ENCODE assay signal across 8 cellular contexts in the genomic region with DNA sequence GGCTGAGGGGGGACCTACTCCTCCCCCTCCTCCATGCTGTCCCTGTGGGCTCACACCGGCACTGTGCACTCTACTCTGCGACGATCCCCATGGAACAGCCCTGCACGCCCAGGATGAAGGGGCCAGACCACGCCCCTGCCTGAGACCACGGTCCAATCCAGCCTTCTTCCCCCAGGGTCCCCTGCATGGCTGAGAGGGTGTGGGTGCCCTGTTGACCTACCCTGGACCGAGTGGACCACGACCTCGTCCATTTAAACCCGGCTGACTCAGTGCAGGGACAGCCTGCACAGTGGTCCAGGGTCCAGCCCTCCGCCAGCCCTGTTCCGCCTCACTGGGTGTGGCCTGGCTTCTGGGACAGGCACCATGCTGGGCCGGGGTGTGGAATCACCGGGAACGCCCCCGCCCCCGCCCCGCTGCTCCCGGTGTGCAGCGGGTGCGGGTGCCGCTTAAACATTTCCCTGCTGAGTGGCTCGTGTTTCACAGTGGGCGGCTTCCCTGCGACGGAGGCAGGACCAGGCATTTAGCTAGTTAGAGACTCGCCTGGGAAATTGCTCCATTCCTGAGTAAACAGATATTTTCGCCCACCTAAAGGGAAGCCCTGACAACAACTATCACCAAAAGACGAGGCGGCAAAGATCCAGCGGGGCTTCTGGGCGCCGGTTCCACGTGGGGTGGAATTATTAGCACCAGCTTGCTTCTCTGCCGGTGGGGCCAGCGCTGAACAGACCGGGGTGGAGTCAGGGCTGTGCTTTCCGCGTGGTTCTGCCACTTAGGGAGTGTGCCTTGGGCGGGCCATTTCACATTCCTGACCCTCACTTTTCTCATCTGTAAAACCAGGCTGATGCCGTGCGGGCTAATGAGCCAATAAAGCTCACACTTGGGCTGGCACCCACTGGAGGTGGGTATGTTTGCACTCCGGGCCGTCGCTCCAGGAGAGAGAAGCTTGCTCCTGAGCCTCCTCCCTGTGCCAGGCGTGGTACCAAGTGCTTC. TPM values are rescaled to one million over a fixed set of nuclear protein-coding genes. Genes with fewer than 3 reads are reported as not detected.
DNase-seq lines count a peak whose midpoint lies in the region; ATAC-seq, FAIRE-seq and TF ChIP-seq lines count a peak whose summit lies in the region.

No MANE protein-coding gene starts in this region.

- ATAC-seq in activated naive CD8-positive, alpha-beta T cell treated with anti-CD3 and anti-CD28 coated beads, Interleukin-2, amount 10 ng/mL, durations not matched to agents 7 days and 5 days (ENCODE audit: low read depth) = no peak
- peak; percentile 56 for ATAC-seq in aorta (ENCODE audit: low FRiP score)

- DNase-seq in BJ (ENCODE audit: low read depth) (no peak), HPDE6-E6E7 (ENCODE audit: extremely low spot score) (peak; percentile 34), kidney (peak; percentile 85), aorta (peak in 1 of 2 donors; percentile 56), globus pallidus (ENCODE audit: low spot score) (no peak), C1 segment of cervical spinal cord (lab: John Stamatoyannopoulos, UW) (no peak), RKO (ENCODE audit: low spot score) (no peak)
- no peak for DNase-seq in activated naive CD8-positive, alpha-beta T cell treated with anti-CD3 and anti-CD28 coated beads, Interleukin-2, amount 10 ng/mL, durations not matched to agents 7 days and 5 days

- intact Hi-C loops in kidney (cut with DNase I) = no loop called here
- intact Hi-C loops in aorta (cut with DNase I) = no loop called here

- peaks cover 49% of the 10 kb centered on the region for H3K27me3 Mint-ChIP-seq in activated naive CD8-positive, alpha-beta T cell treated with anti-CD3 and anti-CD28 coated beads, Interleukin-2, amount 10 ng/mL, durations not matched to agents 7 days and 5 days

- H3K4me3 ChIP-seq in BJ (ENCODE audit: low read depth, low read length) (peak overlapping the region; percentile 17), kidney (ENCODE audit: low read length in 2 of 2) (peak overlapping the region in 1 of 2 donors; percentile 20), aorta (ENCODE audit: low read length in 2 of 2) (no peak overlapping the region)

- TF ChIP-seq CTCF in BJ (IDR thresholded peaks at IDR 0.05; ENCODE audit: insufficient read depth, low read depth, low read length) = no peak
- TF ChIP-seq CTCF in kidney (IDR thresholded peaks at IDR 0.05; ENCODE audit: borderline replicate concordance, extremely low read depth, insufficient read depth) = no peak

- H3K36me3 Mint-ChIP-seq in activated naive CD8-positive, alpha-beta T cell treated with anti-CD3 and anti-CD28 coated beads, Interleukin-2, amount 10 ng/mL, durations not matched to agents 7 days and 5 days = no peaks in the 10 kb centered on the region

- H3K4me3 Mint-ChIP-seq in activated naive CD8-positive, alpha-beta T cell treated with anti-CD3 and anti-CD28 coated beads, Interleukin-2, amount 10 ng/mL, durations not matched to agents 7 days and 5 days = no peak overlapping the region

- no peak overlapping the region for H3K27ac ChIP-seq in kidney (ENCODE audit: low read depth in 2 of 2, low read length in 2 of 2)
- no peak overlapping the region for H3K27ac ChIP-seq in aorta (ENCODE audit: low read depth in 1 of 2, low read length in 2 of 2)

- POLR2A ChIA-PET in BJ (lab: Charles Lee) = no interaction called here
- POLR2A ChIA-PET in activated naive CD8-positive, alpha-beta T cell treated with anti-CD3 and anti-CD28 coated beads, Interleukin-2, amount 10 ng/mL, durations not matched to agents 7 days and 5 days (lab: Charles Lee) = interaction anchor here (1.1 to 1.4 kb wide), 2 partner anchors 18 to 25 kb away, joined by 3 to 4 read pairs; no protein-coding TSS in a partner anchor

- H3K9me3 ChIP-seq in kidney (ENCODE audit: control insufficient read depth in 1 of 2, low read length in 2 of 2) (no peaks in the 10 kb centered on the region), aorta (ENCODE audit: control insufficient read depth, low read length) (no peaks in the 10 kb centered on the region)

- H3K9me3 Mint-ChIP-seq in activated naive CD8-positive, alpha-beta T cell treated with anti-CD3 and anti-CD28 coated beads, Interleukin-2, amount 10 ng/mL, durations not matched to agents 7 days and 5 days = no peaks in the 10 kb centered on the region

- H3K9ac ChIP-seq in kidney (ENCODE audit: low read length in 2 of 2) = no peak overlapping the region

- CTCF ChIA-PET in BJ (lab: Yijun Ruan, JAX) = interaction anchor here (1.0 kb wide), 1 partner anchor 12 kb away, joined by 3 read pairs; no protein-coding TSS in a partner anchor

- no peak for FAIRE-seq in kidney (lab: Jason Lieb, UNC)

- H3K36me3 ChIP-seq in BJ (ENCODE audit: control insufficient read depth, insufficient read depth, low read length) (no peaks in the 10 kb centered on the region), kidney (ENCODE audit: control insufficient read depth in 1 of 2, insufficient read depth in 2 of 2, low read length in 2 of 2) (no peaks in the 10 kb centered on the region), aorta (ENCODE audit: control insufficient read depth in 1 of 2, insufficient read depth in 2 of 2, low read length in 1 of 2) (no peaks in the 10 kb centered on the region)

- H3K27me3 ChIP-seq in BJ (ENCODE audit: control insufficient read depth, insufficient read depth, low read length) = peaks cover 30% of the 10 kb centered on the region
- no peaks in the 10 kb centered on the region for H3K27me3 ChIP-seq in aorta (ENCODE audit: control insufficient read depth in 1 of 2, insufficient read depth in 2 of 2, low read length in 1 of 2)

- WGBS in aorta, 2 donors = 2 to 4% methylated on average over 46 of the region's 46 CpGs

- peaks cover 5% of the 10 kb centered on the region for H3K4me1 Mint-ChIP-seq in activated naive CD8-positive, alpha-beta T cell treated with anti-CD3 and anti-CD28 coated beads, Interleukin-2, amount 10 ng/mL, durations not matched to agents 7 days and 5 days

- H3K27ac Mint-ChIP-seq in activated naive CD8-positive, alpha-beta T cell treated with anti-CD3 and anti-CD28 coated beads, Interleukin-2, amount 10 ng/mL, durations not matched to agents 7 days and 5 days = peak overlapping the region; percentile 48

- H3K4me1 ChIP-seq in kidney (ENCODE audit: control insufficient read depth in 1 of 2, insufficient read depth in 1 of 2, low read depth in 1 of 2, low read length in 2 of 2) (peaks cover 0 to 13% of the 10 kb centered on the region in 2 donors), aorta (ENCODE audit: control insufficient read depth in 1 of 2, insufficient read depth in 2 of 2, low read length in 2 of 2) (no peaks in the 10 kb centered on the region)

RNA-seq across cellular contexts. Expression of gene DBH, which starts 22.6 kb away (rescaled TPM):
- not detected in 2 replicates for polyA plus RNA-seq in BJ (2011; rRNA removed)
- polyA minus RNA-seq in BJ (2011; rRNA and poly(A)+ RNA removed) = not detected in 2 replicates
- not detected for total RNA-seq in activated naive CD8-positive, alpha-beta T cell treated with anti-CD3 and anti-CD28 coated beads, Interleukin-2, amount 10 ng/mL, durations not matched to agents 7 days and 5 days
- not detected for total RNA-seq in kidney
- polyA plus RNA-seq in kidney (ENCODE audit: insufficient read depth, low read depth, low replicate concordance) = 0.39 TPM
- not detected for total RNA-seq in aorta
- not detected for polyA plus RNA-seq in aorta

RNA-seq across cellular contexts. Expression of gene FAM163B, which starts 49.5 kb away (rescaled TPM):
- not detected in 2 replicates for polyA plus RNA-seq in BJ (2011; rRNA removed)
- not detected in 2 replicates for polyA minus RNA-seq in BJ (2011; rRNA and poly(A)+ RNA removed)
- not detected for total RNA-seq in activated naive CD8-positive, alpha-beta T cell treated with anti-CD3 and anti-CD28 coated beads, Interleukin-2, amount 10 ng/mL, durations not matched to agents 7 days and 5 days
- 0.54 TPM for total RNA-seq in kidney
- not detected for polyA plus RNA-seq in kidney (ENCODE audit: insufficient read depth, low read depth, low replicate concordance)
- not detected for total RNA-seq in aorta
- polyA plus RNA-seq in aorta = not detected

Comparison
In these comparisons a context has a peak if more than half of its experiments do, and no peak if none do; other contexts are left out.
1. DNase-seq: peak in HPDE6-E6E7 (single experiment) and kidney (single experiment); none in BJ (single experiment), activated naive CD8-positive, alpha-beta T cell treated with anti-CD3 and anti-CD28 coated beads, Interleukin-2, amount 10 ng/mL, durations not matched to agents 7 days and 5 days (single experiment), globus pallidus (single experiment), C1 segment of cervical spinal cord (0 of 14) and RKO (single experiment).